25 cellular contexts compared by ENCODE assay signal in the genomic region with DNA sequence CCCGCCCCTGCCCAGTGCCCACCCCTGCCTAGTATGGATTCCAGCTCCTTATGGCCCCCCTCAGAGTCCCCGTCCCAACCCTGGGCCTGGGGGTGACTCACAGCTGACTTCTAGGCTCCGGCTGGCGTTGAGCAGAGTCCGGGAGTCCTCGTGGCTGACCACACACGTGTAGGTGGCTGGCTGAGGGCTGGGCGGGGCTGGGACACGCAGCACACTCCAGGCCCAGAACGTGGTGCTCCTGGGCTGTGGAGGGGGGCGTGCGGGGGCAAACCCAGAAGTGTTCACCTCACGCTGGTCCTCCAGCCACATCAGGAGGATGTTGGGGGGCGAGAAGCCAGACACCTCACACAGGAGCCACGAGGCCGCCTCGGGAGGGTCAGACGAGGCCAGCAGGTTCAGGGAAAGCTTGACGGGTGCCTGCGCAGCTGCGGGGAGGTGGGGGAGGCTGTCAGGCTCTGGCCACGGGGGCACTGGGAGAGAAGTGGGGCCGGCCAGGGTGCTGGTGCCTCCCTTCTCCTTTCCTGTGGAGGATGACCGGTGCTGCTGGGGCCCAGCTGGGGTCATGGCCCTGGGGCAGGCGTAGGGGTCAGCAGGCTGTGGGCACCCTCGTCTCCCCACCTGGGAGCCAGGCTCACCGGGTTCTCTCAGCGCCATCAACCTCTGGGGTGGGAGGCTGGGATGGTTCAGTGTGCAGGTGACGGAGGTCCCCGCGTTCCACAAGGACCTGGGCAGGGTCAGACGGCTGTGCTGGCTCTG.
DNase-seq lines count a peak whose midpoint lies in the region; TF ChIP-seq lines count a peak whose summit lies in the region.
"Had no signal": no experiment of that assay in that cellular context is flagged by ENCODE, and none has a peak within 500 bp of the region (broad histone marks: within the 10 kb centered on the region; RNA-seq: fewer than 3 reads in every experiment).

No MANE protein-coding gene starts in this region.

- peak; percentile 6 for DNase-seq in AG20443 (ENCODE audit: low spot score)
- DNase-seq in CD14-positive monocyte (ENCODE audit: low spot score): peak; percentile 40
- DNase-seq in ecto neural progenitor cell (ENCODE audit: low spot score): peak; percentile 17
- peak; percentile 79 for DNase-seq in posterior vena cava (ENCODE audit: low spot score)
- DNase-seq in NCI-H345 (lab: John Stamatoyannopoulos, UW): no peak
- DNase-seq in kidney tubule cell (ENCODE audit: low spot score): no peak
- no peak for DNase-seq in cerebellum (ENCODE audit: low spot score)
- DNase-seq: activated CD4-positive, alpha-beta T cell treated with anti-CD3 and anti-CD28 coated beads for 36 hours; activated CD8-positive, alpha-beta memory T cell treated with anti-CD3 and anti-CD28 coated beads for 24 hours; activated naive CD8-positive, alpha-beta T cell treated with anti-CD3 and anti-CD28 coated beads, Interleukin-2, amount 50 U/mL, for 24 hours; activated T-cell treated with anti-CD3 and anti-CD28 coated beads for 4 hours; DMS53; foreskin fibroblast; H7; MM.1S; natural killer cell; NCI-H1105 treated with DMSO at 0.1 percent for 48 hours; NCI-H2029; NCI-H526 treated with DMSO at 0.1 percent for 48 hours; NK-92 treated with Interleukin-12 subunit alpha and Interleukin-12 subunit beta, amount 100 ng/mL, for 24 hours; nucleus accumbens; SHP77 treated with DMSO at 0.1 percent for 48 hours; stimulated activated naive CD4-positive, alpha-beta T cell treated with Interleukin-2 at 50 U/mL for 16 hours; testis had no signal

- no peaks in the 10 kb centered on the region for H3K36me3 Mint-ChIP-seq in CD14-positive monocyte
- H3K36me3 Mint-ChIP-seq: natural killer cell had no signal

- H3K4me3 Mint-ChIP-seq in CD14-positive monocyte: no peak overlapping the region
- H3K4me3 Mint-ChIP-seq: activated CD4-positive, alpha-beta T cell treated with anti-CD3 and anti-CD28 coated beads for 36 hours; activated naive CD8-positive, alpha-beta T cell treated with anti-CD3 and anti-CD28 coated beads, Interleukin-2, amount 50 U/mL, for 24 hours; dendritic cell treated with granulocyte-macrophage colony-stimulating factor and Interleukin-4, amounts not matched to agents 40 ng/mL and 50 ng/mL, for 4 days; natural killer cell had no signal

- H3K27me3 Mint-ChIP-seq in CD14-positive monocyte (ENCODE audit: low read depth in 3 of 3): peaks cover 0 to 2% (median 0%) of the 10 kb centered on the region in 3 donors
- H3K27me3 Mint-ChIP-seq: activated CD4-positive, alpha-beta T cell treated with anti-CD3 and anti-CD28 coated beads for 36 hours; activated naive CD8-positive, alpha-beta T cell treated with anti-CD3 and anti-CD28 coated beads, Interleukin-2, amount 50 U/mL, for 24 hours; dendritic cell treated with granulocyte-macrophage colony-stimulating factor and Interleukin-4, amounts not matched to agents 40 ng/mL and 50 ng/mL, for 4 days had no signal

- no peaks in the 10 kb centered on the region for H3K9me3 Mint-ChIP-seq in CD14-positive monocyte
- H3K9me3 Mint-ChIP-seq: activated naive CD8-positive, alpha-beta T cell treated with anti-CD3 and anti-CD28 coated beads, Interleukin-2, amount 50 U/mL, for 24 hours; dendritic cell treated with granulocyte-macrophage colony-stimulating factor and Interleukin-4, amounts not matched to agents 40 ng/mL and 50 ng/mL, for 4 days; natural killer cell had no signal

- H3K27ac Mint-ChIP-seq in CD14-positive monocyte: no peak overlapping the region
- H3K27ac Mint-ChIP-seq: activated CD4-positive, alpha-beta T cell treated with anti-CD3 and anti-CD28 coated beads for 36 hours; activated naive CD8-positive, alpha-beta T cell treated with anti-CD3 and anti-CD28 coated beads, Interleukin-2, amount 50 U/mL, for 24 hours; dendritic cell treated with granulocyte-macrophage colony-stimulating factor and Interleukin-4, amounts not matched to agents 40 ng/mL and 50 ng/mL, for 4 days; natural killer cell had no signal

- intact Hi-C loops in CD14-positive monocyte (cut with micrococcal nuclease) (no loop called here), posterior vena cava (cut with DNase I) (no loop called here)

- TF ChIP-seq CTCF in CD14-positive monocyte (IDR thresholded peaks at IDR 0.05): no peak

- H3K4me1 Mint-ChIP-seq in CD14-positive monocyte: no peaks in the 10 kb centered on the region
- H3K4me1 Mint-ChIP-seq: activated CD4-positive, alpha-beta T cell treated with anti-CD3 and anti-CD28 coated beads for 36 hours; activated naive CD8-positive, alpha-beta T cell treated with anti-CD3 and anti-CD28 coated beads, Interleukin-2, amount 50 U/mL, for 24 hours; natural killer cell had no signal

Comparison
In these comparisons a context has a peak if more than half of its experiments do, and no peak if none do; other contexts are left out.
1. DNase-seq: peak in AG20443 (single experiment), CD14-positive monocyte (single experiment), ecto neural progenitor cell (single experiment) and posterior vena cava (single experiment); none in NCI-H345 (single experiment), kidney tubule cell (single experiment) and cerebellum (single experiment).